Comparison of ENCODE assay signal across 21 cellular contexts in the genomic region with DNA sequence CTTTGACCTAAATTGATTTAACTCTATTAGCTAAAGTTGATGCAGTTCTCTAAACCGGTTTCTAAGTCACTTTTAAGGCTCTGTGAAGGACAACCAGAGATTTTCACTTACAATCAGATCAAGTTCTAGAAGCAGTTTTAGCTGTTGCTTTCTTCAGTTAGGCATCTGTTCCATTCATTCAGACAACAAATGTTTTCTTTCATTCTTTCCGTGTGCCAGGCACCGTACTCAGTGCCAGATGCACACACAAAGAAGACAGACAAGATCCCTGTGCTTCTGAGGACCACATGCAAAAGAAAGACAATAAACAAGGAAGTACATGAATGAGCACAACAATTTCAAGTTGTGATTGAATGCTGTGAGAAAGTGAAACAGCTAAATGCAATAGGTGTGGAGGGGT. TPM values are rescaled to one million over a fixed set of nuclear protein-coding genes. Genes with fewer than 3 reads are reported as not detected.
"Had no signal": no experiment of that assay in that cellular context is flagged by ENCODE, and none has a peak within 500 bp of the region (broad histone marks: within the 10 kb centered on the region; RNA-seq: fewer than 3 reads in every experiment).

No MANE protein-coding gene starts in this region.

- DNase-seq: activated B cell treated with CpG ODN at 0.5 μM for 24 hours; activated CD4-positive, alpha-beta memory T cell treated with anti-CD3 and anti-CD28 coated beads, Interleukin-2, amount 10 ng/mL, durations not matched to agents 7 days and 5 days; activated CD4-positive, alpha-beta T cell treated with anti-CD3 and anti-CD28 coated beads for 4 hours; activated effector memory CD4-positive, alpha-beta T cell treated with anti-CD3 and anti-CD28 coated beads, Interleukin-2, amount 50 U/mL, for 16 hours; activated naive CD4-positive, alpha-beta T cell treated with anti-CD3 and anti-CD28 coated beads, Interleukin-2, amount 10 ng/mL, durations not matched to agents 7 days and 5 days; activated T-cell treated with anti-CD3 and anti-CD28 coated beads for 4 hours; effector memory CD8-positive, alpha-beta T cell; gastrocnemius medialis; left cardiac atrium; naive thymus-derived CD4-positive, alpha-beta T cell; retina; spleen; stimulated activated CD4-positive, alpha-beta T cell treated with anti-CD3 and anti-CD28 coated beads, Interleukin-4, amount 100 ng/mL, for 24 hours; stimulated activated naive CD4-positive, alpha-beta T cell treated with Interleukin-2 at 50 U/mL for 16 hours; T-helper 1 cell; T-helper 9 cell; tibial artery had no signal

- H3K36me3 ChIP-seq: gastrocnemius medialis, neural progenitor cell, spleen, tibial artery had no signal

- H3K27ac ChIP-seq: gastrocnemius medialis, neural progenitor cell, spleen, tibial artery had no signal

- H3K9me3 ChIP-seq: gastrocnemius medialis, tibial artery had no signal

- H3K4me2 ChIP-seq: neural progenitor cell had no signal

- H3K27me3 ChIP-seq: gastrocnemius medialis, neural progenitor cell had no signal

- H3K4me3 ChIP-seq: gastrocnemius medialis, neural progenitor cell, spleen, tibial artery had no signal

- H3K4me1 ChIP-seq: gastrocnemius medialis, spleen, tibial artery had no signal

- H3K36me3 Mint-ChIP-seq: activated naive CD4-positive, alpha-beta T cell treated with anti-CD3 and anti-CD28 coated beads, Interleukin-2, amount 10 ng/mL, durations not matched to agents 7 days and 5 days; memory B cell; neural progenitor cell had no signal

- H3K4me1 Mint-ChIP-seq: activated B cell treated with CpG ODN at 0.5 μM for 24 hours, memory B cell had no signal

- H3K27ac Mint-ChIP-seq: activated B cell treated with CpG ODN at 0.5 μM for 24 hours; activated CD4-positive, alpha-beta memory T cell treated with anti-CD3 and anti-CD28 coated beads, Interleukin-2, amount 10 ng/mL, durations not matched to agents 7 days and 5 days; activated naive CD4-positive, alpha-beta T cell treated with anti-CD3 and anti-CD28 coated beads, Interleukin-2, amount 10 ng/mL, durations not matched to agents 7 days and 5 days; effector memory CD8-positive, alpha-beta T cell; memory B cell; naive thymus-derived CD4-positive, alpha-beta T cell; neural progenitor cell had no signal

- H3K4me3 Mint-ChIP-seq: activated B cell treated with CpG ODN at 0.5 μM for 24 hours; activated CD4-positive, alpha-beta memory T cell treated with anti-CD3 and anti-CD28 coated beads, Interleukin-2, amount 10 ng/mL, durations not matched to agents 7 days and 5 days; activated naive CD4-positive, alpha-beta T cell treated with anti-CD3 and anti-CD28 coated beads, Interleukin-2, amount 10 ng/mL, durations not matched to agents 7 days and 5 days; effector memory CD8-positive, alpha-beta T cell; memory B cell; naive thymus-derived CD4-positive, alpha-beta T cell; neural progenitor cell had no signal

- H2AFZ ChIP-seq: neural progenitor cell had no signal

- ATAC-seq: effector memory CD8-positive, alpha-beta T cell; esophagus mucosa; gastrocnemius medialis; left cardiac atrium; naive thymus-derived CD4-positive, alpha-beta T cell had no signal

- H3K27me3 Mint-ChIP-seq: effector memory CD8-positive, alpha-beta T cell had no signal

- H3K9ac ChIP-seq: neural progenitor cell had no signal

- H3K9me3 Mint-ChIP-seq: activated CD4-positive, alpha-beta memory T cell treated with anti-CD3 and anti-CD28 coated beads, Interleukin-2, amount 10 ng/mL, durations not matched to agents 7 days and 5 days had no signal

RNA-seq across cellular contexts. Expression of a gene that starts 11.1 kb away (rescaled TPM):
- polyA plus RNA-seq: endothelial cell of umbilical vein had no signal
